In the genomic region with DNA sequence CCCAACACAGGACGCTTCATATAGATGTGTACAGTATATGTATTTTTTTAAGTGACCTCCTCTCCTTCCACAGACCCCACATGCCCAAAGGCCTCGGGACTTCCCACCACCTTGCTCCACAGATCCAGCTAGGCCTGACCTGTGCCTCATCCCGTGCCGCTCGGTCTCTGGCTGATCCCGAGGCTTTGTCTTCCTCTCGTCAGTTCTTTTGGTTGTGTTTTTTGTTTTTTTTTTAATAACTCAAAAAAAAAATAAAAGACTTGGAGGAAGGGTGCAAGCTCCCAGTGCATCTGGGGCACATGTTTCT, we compare ENCODE assay signal across 22 cellular contexts. TPM values are rescaled to one million over a fixed set of nuclear protein-coding genes. Genes with fewer than 3 reads are reported as not detected.
DNase-seq lines count a peak whose midpoint lies in the region; ATAC-seq, FAIRE-seq and TF ChIP-seq lines count a peak whose summit lies in the region.
"Had no signal": no experiment of that assay in that cellular context is flagged by ENCODE, and none has a peak within 500 bp of the region (broad histone marks: within the 10 kb centered on the region; RNA-seq: fewer than 3 reads in every experiment).

No MANE protein-coding gene starts in this region.

- no peaks in the 10 kb centered on the region for H3K9me3 Mint-ChIP-seq in CD4-positive, alpha-beta T cell
- H3K9me3 Mint-ChIP-seq in memory B cell: no peaks in the 10 kb centered on the region
- H3K9me3 Mint-ChIP-seq: activated naive CD4-positive, alpha-beta T cell treated with anti-CD3 and anti-CD28 coated beads, Interleukin-2, amount 10 ng/mL, durations not matched to agents 7 days and 5 days; brain; type B pancreatic cell had no signal

- H3K36me3 ChIP-seq in SU-DHL-6 (ENCODE audit: low read length) (peaks cover 5% of the 10 kb centered on the region), esophagus squamous epithelium (peaks cover 20 to 100% (median 27%) of the 10 kb centered on the region in 3 donors)

- H3K4me3 Mint-ChIP-seq in CD4-positive, alpha-beta T cell: no peak overlapping the region
- H3K4me3 Mint-ChIP-seq in memory B cell: no peak overlapping the region
- H3K4me3 Mint-ChIP-seq: activated naive CD4-positive, alpha-beta T cell treated with anti-CD3 and anti-CD28 coated beads, Interleukin-2, amount 10 ng/mL, durations not matched to agents 7 days and 5 days; brain; type B pancreatic cell had no signal

- no peaks in the 10 kb centered on the region for H3K4me1 Mint-ChIP-seq in CD4-positive, alpha-beta T cell (ENCODE audit: low read depth)
- peaks cover 41% of the 10 kb centered on the region for H3K4me1 Mint-ChIP-seq in memory B cell
- H3K4me1 Mint-ChIP-seq: activated naive CD4-positive, alpha-beta T cell treated with anti-CD3 and anti-CD28 coated beads, Interleukin-2, amount 10 ng/mL, durations not matched to agents 7 days and 5 days; brain had no signal

- TF ChIP-seq POLR2A in GM12891 (IDR thresholded peaks at IDR 0.05; ENCODE audit: low read depth, low read length) (peak; percentile 75; the same call in 1 of the 2 replicates), esophagus squamous epithelium (IDR thresholded peaks at IDR 0.05) (no peak)

- H3K9me3 ChIP-seq in CD4-positive, alpha-beta T cell (ENCODE audit: control insufficient read depth, low read length): no peaks in the 10 kb centered on the region
- H3K9me3 ChIP-seq in SU-DHL-6 (ENCODE audit: insufficient read depth, low read length) (no peaks in the 10 kb centered on the region), esophagus squamous epithelium (no peaks in the 10 kb centered on the region)

- POLR2A ChIA-PET in CD4-positive, alpha-beta T cell (lab: Charles Lee): interaction anchor here (3.0 kb wide), 1 partner anchor 13 kb away, joined by 13 read pairs; the partner anchor contains the start of gene CD74

- no peaks in the 10 kb centered on the region for H3K27me3 ChIP-seq in CD4-positive, alpha-beta T cell (ENCODE audit: control insufficient read depth, insufficient read depth, low read length)
- H3K27me3 ChIP-seq in SU-DHL-6 (ENCODE audit: low read length): no peaks in the 10 kb centered on the region
- no peaks in the 10 kb centered on the region for H3K27me3 ChIP-seq in esophagus squamous epithelium

- no peaks in the 10 kb centered on the region for H3K4me1 ChIP-seq in esophagus squamous epithelium
- H3K4me1 ChIP-seq: parathyroid adenoma had no signal

- no peak overlapping the region for H2AFZ ChIP-seq in SU-DHL-6 (ENCODE audit: low read depth, low read length, severe bottlenecking)
- H2AFZ ChIP-seq: parathyroid adenoma had no signal

- H3K9ac ChIP-seq in SU-DHL-6 (ENCODE audit: low read length): no peak overlapping the region
- H3K9ac ChIP-seq: parathyroid adenoma had no signal

- H3K4me2 ChIP-seq in SU-DHL-6 (ENCODE audit: low read depth, low read length, poor library complexity, severe bottlenecking): no peak overlapping the region

- no peak for FAIRE-seq in GM12891 (lab: Jason Lieb, UNC)
- FAIRE-seq: small intestine had no signal

- ATAC-seq in CD4-positive, alpha-beta T cell (ENCODE audit: poor library complexity): no peak
- peak; percentile 0 for ATAC-seq in memory B cell (ENCODE audit: low read depth)
- no peak for ATAC-seq in HG03135 (IDR thresholded peaks at IDR 0.05; ENCODE audit: unreplicated experiment)
- ATAC-seq: esophagus mucosa, left lobe of liver, Right ventricle myocardium inferior had no signal

- H3K9me2 ChIP-seq in SU-DHL-6 (replicated peaks; ENCODE audit: insufficient read depth, low read length): no peaks in the 10 kb centered on the region

- no peaks in the 10 kb centered on the region for H3K27me3 Mint-ChIP-seq in CD4-positive, alpha-beta T cell
- no peaks in the 10 kb centered on the region for H3K27me3 Mint-ChIP-seq in memory B cell
- H3K27me3 Mint-ChIP-seq: activated naive CD4-positive, alpha-beta T cell treated with anti-CD3 and anti-CD28 coated beads, Interleukin-2, amount 10 ng/mL, durations not matched to agents 7 days and 5 days; brain; type B pancreatic cell had no signal

- H4K20me1 ChIP-seq in SU-DHL-6 (ENCODE audit: low read depth, low read length): no peaks in the 10 kb centered on the region

- no peaks in the 10 kb centered on the region for H3K79me2 ChIP-seq in SU-DHL-6 (ENCODE audit: insufficient read depth, low read length)
- H3K79me2 ChIP-seq: parathyroid adenoma had no signal

- H3K4me3 ChIP-seq in SU-DHL-6 (ENCODE audit: insufficient read depth, low read length, poor library complexity, severe bottlenecking) (no peak overlapping the region), esophagus squamous epithelium (no peak overlapping the region)

- peaks cover 86% of the 10 kb centered on the region for H3K36me3 Mint-ChIP-seq in CD4-positive, alpha-beta T cell (ENCODE audit: low read depth)
- H3K36me3 Mint-ChIP-seq in memory B cell: peaks cover 28% of the 10 kb centered on the region

- peak overlapping the region; percentile 45 for H3K27ac Mint-ChIP-seq in CD4-positive, alpha-beta T cell
- peak overlapping the region; percentile 100 for H3K27ac Mint-ChIP-seq in memory B cell
- H3K27ac Mint-ChIP-seq: type B pancreatic cell had no signal

- DNase-seq in CD4-positive, alpha-beta T cell: no peak
- DNase-seq in GM12891 (ENCODE audit: insufficient read length, low spot score) (no peak), memory B cell (ENCODE audit: low spot score in 2 of 2) (peak; percentile 44 to 67), esophagus squamous epithelium (lab: John Stamatoyannopoulos, UW) (no peak), ecto neural progenitor cell (ENCODE audit: low spot score) (no peak), NCI-H187 treated with DMSO at 0.1 percent for 48 hours (lab: John Stamatoyannopoulos, UW) (no peak)
- DNase-seq: activated CD4-positive, CD25-positive, alpha-beta regulatory T cell; activated naive CD4-positive, alpha-beta T cell treated with anti-CD3 and anti-CD28 coated beads, Interleukin-2, amount 10 ng/mL, durations not matched to agents 7 days and 5 days; DMS79 treated with DMSO at 0.1 percent for 48 hours; GOT3; NCI-H187; small intestine; T-helper 2 cell had no signal

- no peak overlapping the region for H3K27ac ChIP-seq in CD4-positive, alpha-beta T cell (ENCODE audit: low read depth, low read length)
- H3K27ac ChIP-seq in SU-DHL-6 (ENCODE audit: low read depth, low read length) (peak overlapping the region; percentile 46; the same call in 1 of the 2 replicates), esophagus squamous epithelium (no peak overlapping the region)
- H3K27ac ChIP-seq: parathyroid adenoma had no signal

- intact Hi-C loops in CD4-positive, alpha-beta T cell (cut with DNase I, micrococcal nuclease): loop anchor here in 1 of 2 experiments (5.0 kb wide), 1 partner anchor 38 kb away; no protein-coding TSS in a partner anchor
- intact Hi-C loops in esophagus squamous epithelium (cut with DNase I): no loop called here

- WGBS in esophagus squamous epithelium, 2 donors: 74 to 85% methylated on average over 7 of the region's 7 CpGs

- TF ChIP-seq CTCF in CD4-positive, alpha-beta T cell (IDR thresholded peaks at IDR 0.05): no peak
- TF ChIP-seq CTCF in SU-DHL-6 (IDR thresholded peaks at IDR 0.05; ENCODE audit: insufficient read depth, low read length, poor library complexity, severe bottlenecking) (no peak), esophagus squamous epithelium (IDR thresholded peaks at IDR 0.05) (no peak)

- CTCF ChIA-PET in CD4-positive, alpha-beta T cell (lab: Charles Lee): no interaction called here

- H3F3A ChIP-seq in SU-DHL-6 (ENCODE audit: insufficient read depth): peaks cover 68% of the 10 kb centered on the region

TF ChIP-seq in GM12891, 5 proteins besides CTCF, POLR2A, EP300 and RAD21:
- TF ChIP-seq PAX5 (IDR thresholded peaks at IDR 0.05; ENCODE audit: insufficient read depth, low read length, severe bottlenecking) (peak; percentile 10), POU2F2 (IDR thresholded peaks at IDR 0.05; ENCODE audit: low read depth, low read length) (no peak), POLR2AphosphoS5 (IDR thresholded peaks at IDR 0.05; ENCODE audit: low read depth, low read length) (peak; percentile 7), SPI1 (IDR thresholded peaks at IDR 0.05; ENCODE audit: low read depth, low read length) (no peak)

RNA-seq across cellular contexts. Expression of gene CD74, which starts 12.7 kb away (rescaled TPM):
- total RNA-seq in CD4-positive, alpha-beta T cell: 100 to 1,000 TPM; 299 to 303 TPM
- 7,750 TPM for polyA plus RNA-seq in GM12891 (2012; ENCODE audit: low read depth, missing spikeins)
- total RNA-seq in esophagus squamous epithelium: 1,000 to 10,000 TPM in 1 of 4 donors, 100 to 1,000 TPM in 2, 10 to 100 TPM in 1; 91.0 to 1,037 (median 261) TPM
- total RNA-seq: NCI-H460 had no signal

RNA-seq across cellular contexts. Expression of gene TCOF1, which starts 42.5 kb away (rescaled TPM):
- 10 to 100 TPM; 40.4 to 43.2 TPM for total RNA-seq in CD4-positive, alpha-beta T cell
- 22.5 TPM for polyA plus RNA-seq in GM12891 (2012; ENCODE audit: low read depth, missing spikeins)
- 10 to 100 TPM; 18.2 to 41.4 (median 24.8) TPM for total RNA-seq in esophagus squamous epithelium

RNA-seq across cellular contexts. Expression of gene RPS14, which starts 49.6 kb away (rescaled TPM):
- 1,000 to 10,000 TPM; 5,224 to 5,317 TPM for total RNA-seq in CD4-positive, alpha-beta T cell
- polyA plus RNA-seq in GM12891 (2012; ENCODE audit: low read depth, missing spikeins): 5,398 TPM
- 1,000 to 10,000 TPM; 1,098 to 4,026 (median 2,484) TPM for total RNA-seq in esophagus squamous epithelium

Comparison
In these comparisons a context has a peak if more than half of its experiments do, and no peak if none do; other contexts are left out.
1. DNase-seq: peak in memory B cell (2 of 2); none in CD4-positive, alpha-beta T cell (0 of 10), GM12891 (single experiment), esophagus squamous epithelium (single experiment), ecto neural progenitor cell (single experiment) and NCI-H187 treated with DMSO at 0.1 percent for 48 hours (single experiment).